10 cellular contexts compared by ENCODE assay signal in the genomic region with DNA sequence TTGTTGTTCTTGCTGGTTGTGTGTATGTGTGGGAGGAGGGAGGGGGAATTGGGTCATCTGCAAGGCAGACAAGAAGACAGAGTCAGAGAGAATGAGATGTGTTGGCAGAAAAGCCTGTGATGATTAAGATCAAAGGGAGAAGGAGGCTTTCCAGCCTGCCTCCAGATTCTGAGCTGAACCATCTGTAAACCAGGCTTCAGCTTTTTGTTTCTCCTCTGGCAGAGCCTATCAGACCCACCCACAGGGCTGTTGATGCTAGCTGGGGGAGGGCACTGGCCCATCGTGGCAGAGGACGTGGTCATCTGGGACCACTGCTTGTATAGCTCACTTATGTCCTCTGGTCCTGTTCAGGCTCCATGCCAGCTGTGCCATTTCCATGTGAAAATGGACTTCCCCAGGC. TPM values are rescaled to one million over a fixed set of nuclear protein-coding genes. Genes with fewer than 3 reads are reported as not detected.
DNase-seq lines count a peak whose midpoint lies in the region; ATAC-seq and TF ChIP-seq lines count a peak whose summit lies in the region.
"Had no signal": no experiment of that assay in that cellular context is flagged by ENCODE, and none has a peak within 500 bp of the region (broad histone marks: within the 10 kb centered on the region; RNA-seq: fewer than 3 reads in every experiment).

No MANE protein-coding gene starts in this region.

- peaks cover 0 to 23% of the 10 kb centered on the region in 2 donors for H3K27me3 Mint-ChIP-seq in effector memory CD8-positive, alpha-beta T cell

- no peaks in the 10 kb centered on the region for H3K36me3 ChIP-seq in Peyer's patch
- no peaks in the 10 kb centered on the region for H3K36me3 ChIP-seq in mucosa of descending colon (ENCODE audit: low read depth)
- no peaks in the 10 kb centered on the region for H3K36me3 ChIP-seq in HAP-1 (replicated peaks)

- H3K36me3 Mint-ChIP-seq in effector memory CD8-positive, alpha-beta T cell (ENCODE audit: insufficient read depth) = no peaks in the 10 kb centered on the region
- H3K36me3 Mint-ChIP-seq: naive B cell had no signal

- in situ Hi-C loops in astrocyte of the spinal cord (cut with HindIII; ENCODE audit: low sequenced_read_pairs) (no loop called here), HAP-1 (cut with MboI; ENCODE audit: low sequenced_read_pairs) (no loop called here)

- H3K27ac Mint-ChIP-seq in effector memory CD8-positive, alpha-beta T cell = no peak overlapping the region
- H3K27ac Mint-ChIP-seq: naive B cell had no signal

- no peaks in the 10 kb centered on the region for H3K4me1 ChIP-seq in Peyer's patch
- no peaks in the 10 kb centered on the region for H3K4me1 ChIP-seq in mucosa of descending colon (ENCODE audit: low read depth)
- no peaks in the 10 kb centered on the region for H3K4me1 ChIP-seq in HAP-1

- H3K9me3 Mint-ChIP-seq in effector memory CD8-positive, alpha-beta T cell = no peaks in the 10 kb centered on the region

- H3K4me1 Mint-ChIP-seq in effector memory CD8-positive, alpha-beta T cell (ENCODE audit: low read depth in 2 of 2) = peaks cover 3 to 8% of the 10 kb centered on the region in 2 donors
- H3K4me1 Mint-ChIP-seq: naive B cell had no signal

- DNase-seq in AG08395 (ENCODE audit: low spot score) (peak; percentile 76), Peyer's patch (no peak), astrocyte of the spinal cord (ENCODE audit: low read depth, low spot score) (peak; percentile 74), mucosa of descending colon (no peak), HAP-1 (ENCODE audit: low spot score in 2 of 2) (no peak), GM19238 (ENCODE audit: insufficient read length, low spot score) (no peak)
- no peak for DNase-seq in effector memory CD8-positive, alpha-beta T cell
- DNase-seq: effector CD4-positive, alpha-beta T cell; naive B cell had no signal

- intact Hi-C loops in mucosa of descending colon (cut with DNase I, micrococcal nuclease) = no loop called here

- H3K4me3 ChIP-seq in Peyer's patch (no peak overlapping the region), astrocyte of the spinal cord (ENCODE audit: low read depth, low read length) (no peak overlapping the region), mucosa of descending colon (no peak overlapping the region), HAP-1 (no peak overlapping the region)

- TF ChIP-seq CTCF in Peyer's patch (IDR thresholded peaks at IDR 0.05) = no peak
- no peak for TF ChIP-seq CTCF in astrocyte of the spinal cord (IDR thresholded peaks at IDR 0.05; ENCODE audit: low read depth, low read length)
- TF ChIP-seq CTCF in mucosa of descending colon (IDR thresholded peaks at IDR 0.05) = no peak

- no peaks in the 10 kb centered on the region for H3K27me3 ChIP-seq in Peyer's patch
- no peaks in the 10 kb centered on the region; the same call in 1 of the 2 replicates for H3K27me3 ChIP-seq in HAP-1 (ENCODE audit: low read depth)

- H3K9me3 ChIP-seq in Peyer's patch (no peaks in the 10 kb centered on the region), mucosa of descending colon (no peaks in the 10 kb centered on the region), HAP-1 (no peaks in the 10 kb centered on the region)

- H3K4me3 Mint-ChIP-seq in effector memory CD8-positive, alpha-beta T cell = no peak overlapping the region
- H3K4me3 Mint-ChIP-seq: naive B cell had no signal

- ATAC-seq in mucosa of descending colon (peak; percentile 20), HG02623 (IDR thresholded peaks at IDR 0.05; ENCODE audit: unreplicated experiment) (no peak)
- ATAC-seq in effector memory CD8-positive, alpha-beta T cell (replicated peaks) = no peak

- peak overlapping the region; percentile 8 to 46 (median 26) for H3K27ac ChIP-seq in Peyer's patch

- no peak for TF ChIP-seq POLR2A in Peyer's patch (IDR thresholded peaks at IDR 0.05)

RNA-seq across cellular contexts. Expression of a gene that starts 27.6 kb away (rescaled TPM):
- total RNA-seq in Peyer's patch (100 to 1,000 TPM in 1 of 4 donors, 10 to 100 TPM in 3; 51.7 to 172 (median 71.0) TPM), mucosa of descending colon (100 to 1,000 TPM in 2 of 3 donors, 10 to 100 TPM in 1; 20.9 to 235 (median 194) TPM)

RNA-seq across cellular contexts. Expression of a gene that starts 45.4 kb away (rescaled TPM):
- 100 to 1,000 TPM in 3 of 4 donors, 10 to 100 TPM in 1; 82.5 to 195 (median 116) TPM for total RNA-seq in Peyer's patch
- 100 to 1,000 TPM in 2 of 3 donors, 10 to 100 TPM in 1; 46.8 to 133 (median 121) TPM for total RNA-seq in mucosa of descending colon

Comparison
In these comparisons a context has a peak if more than half of its experiments do, and no peak if none do; other contexts are left out.
1. DNase-seq: peak in AG08395 (single experiment) and astrocyte of the spinal cord (single experiment); none in Peyer's patch (0 of 3), mucosa of descending colon (0 of 3), HAP-1 (0 of 2), GM19238 (single experiment) and effector memory CD8-positive, alpha-beta T cell (0 of 3).